In the genomic region with DNA sequence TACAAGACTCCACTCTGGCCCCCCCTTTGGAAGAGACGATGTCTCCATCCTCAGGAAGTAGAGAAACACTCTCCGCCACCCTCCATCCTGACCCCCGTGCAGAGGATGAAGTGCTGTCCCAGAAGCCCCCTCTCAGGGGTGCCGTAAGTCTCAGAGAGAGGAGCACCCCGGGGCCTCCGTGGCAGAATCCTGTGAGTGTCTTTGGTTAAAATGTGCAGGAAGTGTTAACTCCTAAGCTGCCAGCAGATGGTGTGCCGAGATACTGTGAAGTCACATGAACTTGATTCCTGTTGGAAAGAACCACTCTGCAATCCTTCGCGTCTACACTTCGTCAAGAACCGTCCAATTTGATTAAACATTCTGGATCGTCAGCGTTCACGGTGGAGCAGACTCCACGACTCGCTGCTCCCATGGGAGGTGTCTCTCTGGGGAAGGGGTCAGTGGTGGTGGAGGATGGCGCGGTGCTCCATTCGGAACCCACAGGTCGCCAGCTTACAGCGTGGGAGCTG, we compare ENCODE assay signal across 9 cellular contexts. TPM values are rescaled to one million over a fixed set of nuclear protein-coding genes. Genes with fewer than 3 reads are reported as not detected.
DNase-seq lines count a peak whose midpoint lies in the region; ATAC-seq and TF ChIP-seq lines count a peak whose summit lies in the region.
"Had no signal": no experiment of that assay in that cellular context is flagged by ENCODE, and none has a peak within 500 bp of the region (broad histone marks: within the 10 kb centered on the region; RNA-seq: fewer than 3 reads in every experiment).

No MANE protein-coding gene starts in this region.

- H3K36me3 ChIP-seq in DOHH2 (ENCODE audit: control insufficient read depth, low read length): peaks cover 77% of the 10 kb centered on the region
- no peaks in the 10 kb centered on the region for H3K36me3 ChIP-seq in smooth muscle cell (ENCODE audit: low read depth)
- H3K36me3 ChIP-seq in aorta (ENCODE audit: control insufficient read depth in 1 of 2, insufficient read depth in 2 of 2, low read length in 1 of 2): no peaks in the 10 kb centered on the region

- no peaks in the 10 kb centered on the region for H3K9me3 ChIP-seq in DOHH2 (ENCODE audit: control insufficient read depth, insufficient read depth, low read length)
- no peaks in the 10 kb centered on the region for H3K9me3 ChIP-seq in smooth muscle cell (replicated peaks; ENCODE audit: low read depth)
- no peaks in the 10 kb centered on the region for H3K9me3 ChIP-seq in aorta (ENCODE audit: control insufficient read depth, low read length)

- H3K4me1 ChIP-seq in DOHH2 (ENCODE audit: control insufficient read depth, low read length) (peaks cover 51% of the 10 kb centered on the region), smooth muscle cell (ENCODE audit: low read depth) (peaks cover 14% of the 10 kb centered on the region), aorta (ENCODE audit: control insufficient read depth in 1 of 2, insufficient read depth in 2 of 2, low read length in 2 of 2) (no peaks in the 10 kb centered on the region)

- DNase-seq in HFFc6: peak; percentile 30
- peak; percentile 26 to 33 for DNase-seq in activated CD4-positive, alpha-beta T cell treated with anti-CD3 and anti-CD28 coated beads for 4 hours
- peak; percentile 72 for DNase-seq in fibroblast of pulmonary artery (ENCODE audit: low read depth)
- no peak for DNase-seq in smooth muscle cell (lab: John Stamatoyannopoulos, UW; ENCODE audit: unreplicated experiment)
- no peak for DNase-seq in left lobe of liver (ENCODE audit: low spot score)
- DNase-seq in NCI-H510A (lab: John Stamatoyannopoulos, UW): no peak
- DNase-seq in aorta: no peak

- 76% methylated on average over 21 of the region's 21 CpGs for WGBS in smooth muscle cell (ENCODE audit: low lambda C conversion rate)
- WGBS in aorta, 2 donors: 64% methylated on average over 21 of the region's 21 CpGs

- H3K4me1 Mint-ChIP-seq in HFFc6 (ENCODE audit: low read depth): peaks cover 60% of the 10 kb centered on the region

- ATAC-seq in left lobe of liver (no peak), aorta (ENCODE audit: low FRiP score) (no peak)

- no peaks in the 10 kb centered on the region; the same call in 1 of the 2 replicates for H3K27me3 Mint-ChIP-seq in HFFc6 (ENCODE audit: insufficient read depth)

- peak overlapping the region; percentile 49 for H3K4me3 ChIP-seq in DOHH2 (ENCODE audit: low read length)
- H3K4me3 ChIP-seq in fibroblast of pulmonary artery (replicated peaks; ENCODE audit: low read depth, low read length): peak overlapping the region; percentile 10
- H3K4me3 ChIP-seq in smooth muscle cell: peak overlapping the region; percentile 17
- H3K4me3 ChIP-seq in aorta (ENCODE audit: low read length in 2 of 2): no peak overlapping the region
- H3K4me3 ChIP-seq: SJSA1 had no signal

- H3F3A ChIP-seq in DOHH2 (ENCODE audit: control insufficient read depth, insufficient read depth) (peaks cover 16% of the 10 kb centered on the region), smooth muscle cell (ENCODE audit: low read depth) (peaks cover 6% of the 10 kb centered on the region)

- H3K27ac ChIP-seq in DOHH2 (ENCODE audit: low read depth, low read length): peak overlapping the region; percentile 80
- peak overlapping the region; percentile 58 for H3K27ac ChIP-seq in smooth muscle cell (ENCODE audit: low read depth)
- no peak overlapping the region for H3K27ac ChIP-seq in aorta (ENCODE audit: low read depth in 1 of 2, low read length in 2 of 2)
- H3K27ac ChIP-seq: SJSA1 had no signal

- H3K27ac Mint-ChIP-seq in HFFc6: peak overlapping the region; percentile 64

- H4K20me1 ChIP-seq in DOHH2 (ENCODE audit: control insufficient read depth, insufficient read depth, low read depth, low read length) (peaks cover 17% of the 10 kb centered on the region; the same call in 1 of the 2 replicates), smooth muscle cell (ENCODE audit: low read depth) (peaks cover 26% of the 10 kb centered on the region)

- no peak overlapping the region for H2AFZ ChIP-seq in smooth muscle cell (ENCODE audit: low read depth)

- intact Hi-C loops in aorta (cut with DNase I): no loop called here

- H3K9me3 Mint-ChIP-seq in HFFc6: no peaks in the 10 kb centered on the region

- H3K9ac ChIP-seq in smooth muscle cell (ENCODE audit: low read depth): peak overlapping the region; percentile 10

- H3K9me2 ChIP-seq in DOHH2 (replicated peaks; ENCODE audit: control insufficient read depth, low read length): no peaks in the 10 kb centered on the region

- H3K36me3 Mint-ChIP-seq in HFFc6 (ENCODE audit: low read depth): peaks cover 23% of the 10 kb centered on the region

- H3K27me3 ChIP-seq in DOHH2 (ENCODE audit: control insufficient read depth, low read length) (no peaks in the 10 kb centered on the region), smooth muscle cell (ENCODE audit: low read depth) (no peaks in the 10 kb centered on the region), aorta (ENCODE audit: control insufficient read depth in 1 of 2, insufficient read depth in 2 of 2, low read length in 1 of 2) (no peaks in the 10 kb centered on the region)
- H3K27me3 ChIP-seq: SJSA1 had no signal

- peaks cover 100% of the 10 kb centered on the region for H3K79me2 ChIP-seq in DOHH2 (ENCODE audit: control insufficient read depth, low read length)
- peaks cover 76% of the 10 kb centered on the region for H3K79me2 ChIP-seq in smooth muscle cell (ENCODE audit: low read depth)

- TF ChIP-seq CTCF in DOHH2 (IDR thresholded peaks at IDR 0.05; ENCODE audit: low read depth, low read length, poor library complexity, severe bottlenecking): peak; percentile 26
- TF ChIP-seq CTCF in HFFc6 (IDR thresholded peaks at IDR 0.05): peak; percentile 66
- TF ChIP-seq CTCF in fibroblast of pulmonary artery (IDR thresholded peaks at IDR 0.05; ENCODE audit: low read length, missing control alignments): peak; percentile 32
- no peak for TF ChIP-seq CTCF in smooth muscle cell (IDR thresholded peaks at IDR 0.05; ENCODE audit: borderline replicate concordance, insufficient read depth, poor library complexity, severe bottlenecking)

- peak overlapping the region; percentile 81 for H3K4me2 ChIP-seq in DOHH2 (ENCODE audit: low read length)
- peak overlapping the region; percentile 71 for H3K4me2 ChIP-seq in smooth muscle cell

- peak overlapping the region; percentile 49 for H3K4me3 Mint-ChIP-seq in HFFc6

RNA-seq across cellular contexts. Expression of gene BANP, which starts 5.6 kb away (rescaled TPM):
- total RNA-seq in HFFc6 (2021; fragmentation: NEBNext Ultra II Directional; extraction: Animal tissue kit (Norgen Biotek cat#: 25700)): 10 to 100 TPM; 15.6 to 19.0 (median 16.2) TPM
- total RNA-seq in smooth muscle cell (19.5 and 19.9 TPM in 2 replicates), left lobe of liver (22.4 TPM), aorta (10 to 100 TPM; 25.5 to 35.6 TPM)
- polyA plus RNA-seq in smooth muscle cell (11.5 and 19.5 TPM in 2 replicates), aorta (10 to 100 TPM in 1 of 2 donors, 1 to 10 TPM in 1; 7.4 to 14.0 TPM)

RNA-seq across cellular contexts. Expression of gene CA5A, which starts 20.5 kb away (rescaled TPM):
- total RNA-seq in HFFc6 (2021; fragmentation: NEBNext Ultra II Directional; extraction: Animal tissue kit (Norgen Biotek cat#: 25700)): not detected
- total RNA-seq in smooth muscle cell: not detected in 2 replicates
- polyA plus RNA-seq in smooth muscle cell: not detected in 2 replicates
- 35.7 TPM for total RNA-seq in left lobe of liver
- not detected for total RNA-seq in aorta
- polyA plus RNA-seq in aorta: under 1 TPM in 1 of 2 donors, not detected in 1; 0.63 TPM
- total RNA-seq: SJSA1 had no signal

Comparison
In these comparisons a context has a peak if more than half of its experiments do, and no peak if none do; other contexts are left out.
1. H3K27ac ChIP-seq: peak in DOHH2 (single experiment) and smooth muscle cell (single experiment); none in aorta (0 of 2).
2. H3K4me3 ChIP-seq: peak in DOHH2 (single experiment), fibroblast of pulmonary artery (single experiment) and smooth muscle cell (single experiment); none in aorta (0 of 2).
3. DNase-seq: peak in HFFc6 (single experiment), activated CD4-positive, alpha-beta T cell treated with anti-CD3 and anti-CD28 coated beads for 4 hours (2 of 2) and fibroblast of pulmonary artery (single experiment); none in smooth muscle cell (single experiment), left lobe of liver (single experiment), NCI-H510A (single experiment) and aorta (0 of 2).
4. RNA of gene CA5A, which starts 20.5 kb away (total RNA-seq): 35.7 TPM in left lobe of liver (single experiment); not detected in aorta, not detected in HFFc6 and not detected in smooth muscle cell; every median in the first group is over 10 times any median in the second.